8 cellular contexts compared by ENCODE assay signal in genomic region chr1:155610257-155610647, GRCh38. TPM values are rescaled to one million over a fixed set of nuclear protein-coding genes. Genes with fewer than 3 reads are reported as not detected.
DNase-seq lines count a peak whose midpoint lies in the region; ATAC-seq and TF ChIP-seq lines count a peak whose summit lies in the region.
"Not testable (repeated sequence)": the region's sequence is repeated elsewhere in the genome, so short reads cannot be mapped to it uniquely, and the experiment has no call there.

No MANE protein-coding gene starts in this region.

- H3K9me3 Mint-ChIP-seq in MCF 10A (ENCODE audit: unreplicated experiment); naive thymus-derived CD8-positive, alpha-beta T cell; stimulated activated naive B cell treated with anti-CD40 and anti-IgM and Interleukin-4, amounts not matched to agents 10 μg/mL and 1 μg/mL and 100 μg/mL, for 72 hours: not testable (repeated sequence)

- not testable (repeated sequence) for H3K27me3 Mint-ChIP-seq in T-helper 17 cell; MCF 10A (ENCODE audit: insufficient read depth, unreplicated experiment); naive thymus-derived CD8-positive, alpha-beta T cell; stimulated activated naive B cell treated with anti-CD40 and anti-IgM and Interleukin-4, amounts not matched to agents 10 μg/mL and 1 μg/mL and 100 μg/mL, for 72 hours

- CTCF ChIA-PET in BJ (lab: Yijun Ruan, JAX) = not testable (repeated sequence)
- CTCF ChIA-PET in MCF 10A (lab: Yijun Ruan, JAX) = interaction anchor here (1.3 to 1.4 kb wide), 2 partner anchors 360 to 417 kb away, joined by 3 to 4 read pairs; no protein-coding TSS in a partner anchor

- intact Hi-C loops in MCF 10A (cut with micrococcal nuclease); left cardiac atrium (cut with DNase I): not testable (repeated sequence)

- peak overlapping the region; percentile 92 for H3K27ac Mint-ChIP-seq in T-helper 17 cell
- H3K27ac Mint-ChIP-seq in MCF 10A (ENCODE audit: low read depth, unreplicated experiment); stimulated activated naive B cell treated with anti-CD40 and anti-IgM and Interleukin-4, amounts not matched to agents 10 μg/mL and 1 μg/mL and 100 μg/mL, for 72 hours: not testable (repeated sequence)
- H3K27ac Mint-ChIP-seq in naive thymus-derived CD8-positive, alpha-beta T cell = peak overlapping the region in 5 of 10 donors; percentile 89 to 98 (median 95)

- H3K4me1 Mint-ChIP-seq in T-helper 17 cell; MCF 10A (ENCODE audit: insufficient read depth, unreplicated experiment); naive thymus-derived CD8-positive, alpha-beta T cell; stimulated activated naive B cell treated with anti-CD40 and anti-IgM and Interleukin-4, amounts not matched to agents 10 μg/mL and 1 μg/mL and 100 μg/mL, for 72 hours: not testable (repeated sequence)

- not testable (repeated sequence) for BruUV-seq in MCF 10A (replicated peaks; lab: Mats Ljungman, UMichigan)

- H3K27me3 ChIP-seq in BJ (ENCODE audit: control insufficient read depth, insufficient read depth, low read length) = not testable (repeated sequence)

- H3K4me3 Mint-ChIP-seq in T-helper 17 cell (peak overlapping the region; percentile 96), MCF 10A (ENCODE audit: unreplicated experiment) (peak overlapping the region; percentile 95)
- H3K4me3 Mint-ChIP-seq in naive thymus-derived CD8-positive, alpha-beta T cell = peak overlapping the region in 9 of 10 donors; percentile 92 to 100 (median 97)
- peak overlapping the region; percentile 90 to 96 for H3K4me3 Mint-ChIP-seq in stimulated activated naive B cell treated with anti-CD40 and anti-IgM and Interleukin-4, amounts not matched to agents 10 μg/mL and 1 μg/mL and 100 μg/mL, for 72 hours

- H3K36me3 ChIP-seq in BJ (ENCODE audit: control insufficient read depth, insufficient read depth, low read length) = not testable (repeated sequence)

- not testable (repeated sequence) for H3K36me3 Mint-ChIP-seq in T-helper 17 cell (ENCODE audit: low read depth)
- H3K36me3 Mint-ChIP-seq in MCF 10A (ENCODE audit: insufficient read depth, unreplicated experiment) = peaks cover 16% of the 10 kb centered on the region
- peaks cover 0 to 20% (median 0%) of the 10 kb centered on the region in 3 donors for H3K36me3 Mint-ChIP-seq in naive thymus-derived CD8-positive, alpha-beta T cell
- peaks cover 11 to 16% of the 10 kb centered on the region in 2 donors for H3K36me3 Mint-ChIP-seq in stimulated activated naive B cell treated with anti-CD40 and anti-IgM and Interleukin-4, amounts not matched to agents 10 μg/mL and 1 μg/mL and 100 μg/mL, for 72 hours

- H3K9me3 ChIP-seq in T-helper 17 cell (ENCODE audit: control insufficient read depth, low read length, poor library complexity, severe bottlenecking) = not testable (repeated sequence)

- POLR2A ChIA-PET in BJ (lab: Charles Lee) = not testable (repeated sequence)
- POLR2A ChIA-PET in MCF 10A (lab: Yijun Ruan, JAX) = interaction anchor here (0.6 to 1.4 kb wide), 4 partner anchors 9 to 999 kb away, joined by 3 to 5 read pairs (median 4); no protein-coding TSS in a partner anchor
- POLR2A ChIA-PET in naive thymus-derived CD8-positive, alpha-beta T cell (lab: Charles Lee) = interaction anchor here (0.9 to 1.4 kb wide), 4 partner anchors 47 to 380 kb away, joined by 3 to 6 read pairs (median 3); partner anchors contain the start of genes ASH1L and CLK2

- not testable (repeated sequence) for TF ChIP-seq CTCF in BJ (IDR thresholded peaks at IDR 0.05; ENCODE audit: insufficient read depth, low read depth, low read length); MCF 10A (IDR thresholded peaks at IDR 0.05; ENCODE audit: unreplicated experiment)

- peak overlapping the region; percentile 65 for H3K4me3 ChIP-seq in BJ (ENCODE audit: low read depth, low read length)

- ATAC-seq in GM19463 (IDR thresholded peaks at IDR 0.05; ENCODE audit: unreplicated experiment) = peak; percentile 17
- peak; percentile 27 for ATAC-seq in HG03520 (IDR thresholded peaks at IDR 0.05; ENCODE audit: unreplicated experiment)
- peak; percentile 16 for ATAC-seq in T-helper 17 cell
- ATAC-seq in left cardiac atrium = peak; percentile 32 to 58
- peak; percentile 9 to 16 for ATAC-seq in naive thymus-derived CD8-positive, alpha-beta T cell
- ATAC-seq in stimulated activated naive B cell treated with anti-CD40 and anti-IgM and Interleukin-4, amounts not matched to agents 10 μg/mL and 1 μg/mL and 100 μg/mL, for 72 hours (replicated peaks) = peak; percentile 16 to 27

- not testable (repeated sequence) for DNase-seq in BJ (ENCODE audit: low read depth); T-helper 17 cell; MCF 10A (ENCODE audit: unreplicated experiment); left cardiac atrium; naive thymus-derived CD8-positive, alpha-beta T cell; stimulated activated naive B cell treated with anti-CD40 and anti-IgM and Interleukin-4, amounts not matched to agents 10 μg/mL and 1 μg/mL and 100 μg/mL, for 72 hours

RNA-seq across cellular contexts. Expression of gene MSTO1, which starts 0.2 kb away (rescaled TPM):
- 19.5 and 28.6 TPM in 2 replicates for polyA plus RNA-seq in BJ (2011; rRNA removed)
- polyA minus RNA-seq in BJ (2011; rRNA and poly(A)+ RNA removed) = 28.7 and 29.2 TPM in 2 replicates
- 10 to 100 TPM; 49.2 to 60.1 TPM for total RNA-seq in T-helper 17 cell
- total RNA-seq in MCF 10A (2022) = 130 and 140 TPM in 2 replicates
- total RNA-seq in left cardiac atrium = 10 to 100 TPM; 16.0 to 31.6 TPM
- total RNA-seq in naive thymus-derived CD8-positive, alpha-beta T cell = 100 to 1,000 TPM; 101 to 108 TPM
- polyA plus RNA-seq in naive thymus-derived CD8-positive, alpha-beta T cell = 10 to 100 TPM; 10.4 to 22.4 (median 13.7) TPM

RNA-seq across cellular contexts. Expression of gene ASH1L, which starts 47.6 kb away (rescaled TPM):
- polyA plus RNA-seq in BJ (2011; rRNA removed) = 20.9 and 22.2 TPM in 2 replicates
- 32.2 and 46.8 TPM in 2 replicates for polyA minus RNA-seq in BJ (2011; rRNA and poly(A)+ RNA removed)
- 10 to 100 TPM; 75.5 to 84.6 TPM for total RNA-seq in T-helper 17 cell
- 59.1 and 66.8 TPM in 2 replicates for total RNA-seq in MCF 10A (2022)
- 10 to 100 TPM; 40.6 to 45.9 TPM for total RNA-seq in left cardiac atrium
- 100 to 1,000 TPM in 1 of 2 experiments, 10 to 100 TPM in 1; 96.5 to 102 TPM for total RNA-seq in naive thymus-derived CD8-positive, alpha-beta T cell
- 10 to 100 TPM; 12.2 to 22.0 (median 13.9) TPM for polyA plus RNA-seq in naive thymus-derived CD8-positive, alpha-beta T cell
